In the genomic region with DNA sequence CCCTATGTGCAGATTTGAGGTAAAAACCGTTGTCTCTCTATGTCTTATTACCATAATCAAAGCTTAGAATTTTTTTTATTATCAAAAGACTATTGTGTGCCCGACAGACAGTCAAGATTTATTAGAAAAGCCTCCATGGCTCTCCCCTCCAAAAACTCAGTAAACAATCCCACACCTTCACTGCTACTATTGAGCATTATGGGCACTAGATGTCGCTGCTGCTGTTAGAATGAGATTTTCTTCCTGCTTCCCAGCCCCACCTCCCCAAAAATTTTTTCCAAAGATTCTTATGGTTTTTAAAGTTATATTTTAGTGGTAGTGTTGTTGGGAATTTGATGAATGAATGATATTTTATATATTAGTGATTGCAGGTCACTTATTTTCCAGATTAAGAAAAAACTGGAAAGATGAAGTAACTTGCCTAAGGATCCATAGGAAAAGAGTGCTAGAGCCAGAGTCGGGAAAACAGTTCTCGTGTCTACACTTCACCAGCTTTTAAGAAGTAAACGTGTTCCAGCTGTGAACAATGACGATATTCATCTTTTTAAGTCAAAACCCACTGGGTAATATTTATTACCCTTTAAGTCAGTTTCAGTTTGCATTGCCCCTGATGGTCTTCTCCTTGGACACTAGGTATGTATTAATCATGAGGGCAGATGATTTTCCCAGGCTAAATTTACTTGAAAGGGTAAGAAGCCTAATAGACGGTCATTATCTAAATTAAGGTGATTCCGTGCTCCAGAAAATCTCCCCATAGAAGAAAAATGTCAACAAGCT, we compare ENCODE assay signal across 8 cellular contexts. TPM values are rescaled to one million over a fixed set of nuclear protein-coding genes. Genes with fewer than 3 reads are reported as not detected.
DNase-seq lines count a peak whose midpoint lies in the region; ATAC-seq, FAIRE-seq and TF ChIP-seq lines count a peak whose summit lies in the region.

No MANE protein-coding gene starts in this region.

- H3K27ac ChIP-seq in naive thymus-derived CD4-positive, alpha-beta T cell (ENCODE audit: low read depth, low read length), result no peak overlapping the region

- H3K9me3 ChIP-seq in naive thymus-derived CD4-positive, alpha-beta T cell (ENCODE audit: control insufficient read depth in 2 of 3, low read length in 3 of 3), result peaks cover 0 to 3% (median 0%) of the 10 kb centered on the region in 3 experiments

- H3K4me1 Mint-ChIP-seq in mesothelial cell of epicardium, result peaks cover 8% of the 10 kb centered on the region
- peaks cover 0 to 2% (median 0%) of the 10 kb centered on the region in 7 donors for H3K4me1 Mint-ChIP-seq in naive thymus-derived CD4-positive, alpha-beta T cell

- no peaks in the 10 kb centered on the region for H3K36me3 Mint-ChIP-seq in mesothelial cell of epicardium
- H3K36me3 Mint-ChIP-seq in naive thymus-derived CD4-positive, alpha-beta T cell, result peaks cover 0 to 8% (median 0%) of the 10 kb centered on the region in 5 donors

- H3K27me3 Mint-ChIP-seq in mesothelial cell of epicardium (ENCODE audit: low read depth), result peaks cover 84% of the 10 kb centered on the region
- H3K27me3 Mint-ChIP-seq in naive thymus-derived CD4-positive, alpha-beta T cell, result peaks cover 47 to 64% (median 58%) of the 10 kb centered on the region in 5 donors

- TF ChIP-seq CTCF in bronchial epithelial cell (IDR thresholded peaks at IDR 0.05; ENCODE audit: insufficient read depth, low read length, severe bottlenecking) (peak; percentile 63), mesothelial cell of epicardium (IDR thresholded peaks at IDR 0.05; ENCODE audit: unreplicated experiment) (peak; percentile 49)

- peaks cover 36% of the 10 kb centered on the region for H3K27me3 ChIP-seq in bronchial epithelial cell (ENCODE audit: control insufficient read depth, insufficient read depth, low read length)
- H3K27me3 ChIP-seq in naive thymus-derived CD4-positive, alpha-beta T cell (ENCODE audit: control insufficient read depth in 2 of 2, insufficient read depth in 2 of 2, low read length in 2 of 2), result peaks cover 0 to 3% of the 10 kb centered on the region in 2 donors

- CTCF ChIA-PET in naive thymus-derived CD4-positive, alpha-beta T cell (lab: Charles Lee), result no interaction called here

- H3K4me3 Mint-ChIP-seq in mesothelial cell of epicardium, result no peak overlapping the region
- no peak overlapping the region for H3K4me3 Mint-ChIP-seq in naive thymus-derived CD4-positive, alpha-beta T cell

- no peaks in the 10 kb centered on the region for H3K4me1 ChIP-seq in naive thymus-derived CD4-positive, alpha-beta T cell (ENCODE audit: control insufficient read depth in 2 of 2, insufficient read depth in 2 of 2, low read length in 2 of 2)

- ATAC-seq in GM18909 (IDR thresholded peaks at IDR 0.05; ENCODE audit: poor library complexity, unreplicated experiment) (peak; percentile 50), HG03159 (IDR thresholded peaks at IDR 0.05; ENCODE audit: unreplicated experiment) (no peak)
- no peak for ATAC-seq in naive thymus-derived CD4-positive, alpha-beta T cell

- POLR2A ChIA-PET in naive thymus-derived CD4-positive, alpha-beta T cell (lab: Charles Lee), result no interaction called here

- DNase-seq in CD1c-positive myeloid dendritic cell (ENCODE audit: extremely low spot score) (peak; percentile 42), NCI-H2171 treated with DMSO at 0.1 percent for 48 hours (lab: John Stamatoyannopoulos, UW) (peak; percentile 84), bronchial epithelial cell (ENCODE audit: low read depth) (peak; percentile 44), mesothelial cell of epicardium (ENCODE audit: low spot score in 2 of 2, unreplicated experiment in 2 of 2) (no peak)
- no peak for DNase-seq in naive thymus-derived CD4-positive, alpha-beta T cell
- DNase-seq in stimulated activated CD4-positive, alpha-beta T cell treated with anti-CD3 and anti-CD28 coated beads, Interleukin-4, amount 100 ng/mL, for 1 hour, result no peak

- intact Hi-C loops in naive thymus-derived CD4-positive, alpha-beta T cell (cut with micrococcal nuclease), result loop anchor here (5.0 kb wide), 4 partner anchors 783 to 1768 kb away; no protein-coding TSS in a partner anchor

- H3K4me3 ChIP-seq in bronchial epithelial cell (ENCODE audit: low read depth, low read length), result no peak overlapping the region
- no peak overlapping the region for H3K4me3 ChIP-seq in naive thymus-derived CD4-positive, alpha-beta T cell (ENCODE audit: low read length)

- H3K27ac Mint-ChIP-seq in mesothelial cell of epicardium, result no peak overlapping the region
- H3K27ac Mint-ChIP-seq in naive thymus-derived CD4-positive, alpha-beta T cell, result no peak overlapping the region

- no peaks in the 10 kb centered on the region for H3K9me3 Mint-ChIP-seq in mesothelial cell of epicardium
- H3K9me3 Mint-ChIP-seq in naive thymus-derived CD4-positive, alpha-beta T cell, result peaks cover 0 to 46% (median 15%) of the 10 kb centered on the region in 11 donors

- no peak for FAIRE-seq in bronchial epithelial cell (lab: Jason Lieb, UNC)

- no peaks in the 10 kb centered on the region for H3K36me3 ChIP-seq in bronchial epithelial cell (ENCODE audit: control insufficient read depth, insufficient read depth, low read length)
- no peaks in the 10 kb centered on the region for H3K36me3 ChIP-seq in naive thymus-derived CD4-positive, alpha-beta T cell (ENCODE audit: control insufficient read depth in 2 of 3, insufficient read depth in 3 of 3, low read length in 3 of 3)

RNA-seq across cellular contexts. Expression of gene FOXG1, which starts 12.2 kb away (rescaled TPM):
- total RNA-seq in bronchial epithelial cell (not detected in 2 replicates), mesothelial cell of epicardium (not detected in 3 replicates)
- total RNA-seq in naive thymus-derived CD4-positive, alpha-beta T cell, result not detected
- not detected for polyA plus RNA-seq in naive thymus-derived CD4-positive, alpha-beta T cell

Comparison
In these comparisons a context has a peak if more than half of its experiments do, and no peak if none do; other contexts are left out.
1. DNase-seq: peak in CD1c-positive myeloid dendritic cell (single experiment), NCI-H2171 treated with DMSO at 0.1 percent for 48 hours (single experiment) and bronchial epithelial cell (single experiment); none in mesothelial cell of epicardium (0 of 2), naive thymus-derived CD4-positive, alpha-beta T cell (0 of 9) and stimulated activated CD4-positive, alpha-beta T cell treated with anti-CD3 and anti-CD28 coated beads, Interleukin-4, amount 100 ng/mL, for 1 hour (single experiment).